In the genomic region with DNA sequence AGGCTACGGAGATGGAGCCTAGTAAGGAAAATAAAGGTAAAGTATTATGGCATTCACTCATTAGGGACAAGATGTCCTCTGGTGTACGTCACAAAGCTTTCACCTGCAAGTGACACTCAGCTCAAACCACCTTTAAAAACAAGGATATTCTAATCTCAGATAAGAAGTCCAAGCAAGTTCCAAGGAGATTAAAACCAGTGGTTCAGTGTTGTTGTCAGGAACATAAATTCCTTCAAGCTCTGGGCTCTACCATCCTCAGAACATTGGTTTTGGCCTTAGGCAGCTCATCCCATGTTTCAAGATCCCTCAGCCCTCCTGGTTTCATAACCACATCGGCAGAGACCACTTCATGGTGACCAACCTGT, we compare ENCODE assay signal across 14 cellular contexts.
"Had no signal": no experiment of that assay in that cellular context is flagged by ENCODE, and none has a peak within 500 bp of the region (broad histone marks: within the 10 kb centered on the region; RNA-seq: fewer than 3 reads in every experiment).

No MANE protein-coding gene starts in this region.

- H3K27ac ChIP-seq: KMS-11 had no signal

- FAIRE-seq: HepG2 had no signal

- H3K27me3 ChIP-seq: MG63 had no signal

- H3K9ac ChIP-seq: KMS-11, SK-N-SH had no signal

- ATAC-seq: HepG2 had no signal

- H3K9me2 ChIP-seq: SK-N-SH had no signal

- H3K36me3 ChIP-seq: MG63 had no signal

- H3K4me3 ChIP-seq: MG63 had no signal

- DNase-seq: IMR-90, MG63, NCI-H1092, NCI-H1105 treated with DMSO at 0.1 percent for 48 hours, NCI-H1417 treated with DMSO at 0.1 percent for 48 hours, NCI-H1694 treated with DMSO at 0.1 percent for 48 hours, NCI-H1930, NCI-H2107, NCI-H774, SHP77, SK-N-SH, SW 1271 had no signal

- H3K9me3 ChIP-seq: MG63, SK-N-SH had no signal

- H3K4me2 ChIP-seq: KMS-11, SK-N-SH had no signal
